Comparison of ENCODE assay signal across 15 cellular contexts in the genomic region with DNA sequence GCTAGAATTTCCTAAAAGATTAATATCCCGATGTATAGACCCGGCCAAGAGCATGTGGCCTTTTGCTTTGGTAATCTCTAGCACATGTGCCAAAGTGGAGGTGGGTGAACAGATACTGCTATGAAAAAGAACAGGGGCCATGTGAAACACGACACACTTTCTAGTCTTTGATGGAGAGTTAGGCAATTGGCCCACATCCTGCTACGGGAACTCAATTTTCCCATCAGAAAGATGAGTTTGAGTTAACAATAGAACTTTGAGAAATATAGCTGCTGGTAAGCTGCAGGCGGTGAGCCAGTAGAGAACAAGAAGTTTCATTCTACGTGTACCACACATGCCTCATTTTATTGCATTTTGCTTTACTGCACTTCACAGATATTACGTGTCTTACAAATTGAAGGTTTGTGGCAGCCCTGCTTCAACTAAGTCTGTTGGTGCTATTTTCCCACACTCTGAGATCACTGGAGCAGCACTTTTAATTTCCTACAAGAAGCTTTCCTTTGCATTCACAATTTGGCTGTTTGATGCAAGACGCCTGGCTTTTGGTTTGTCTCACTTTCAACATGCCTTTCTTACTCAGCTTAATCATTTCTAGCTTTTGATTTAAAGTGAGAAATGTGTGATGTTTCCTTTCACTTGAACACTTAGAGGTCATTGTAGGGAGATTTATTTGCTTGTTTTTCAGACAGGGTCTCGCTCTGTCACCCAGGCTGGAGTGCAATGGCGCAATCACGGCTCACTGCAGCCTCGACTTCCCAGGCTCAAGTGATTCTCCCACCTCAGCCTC. TPM values are rescaled to one million over a fixed set of nuclear protein-coding genes. Genes with fewer than 3 reads are reported as not detected.
DNase-seq lines count a peak whose midpoint lies in the region; ATAC-seq and TF ChIP-seq lines count a peak whose summit lies in the region.
"Had no signal": no experiment of that assay in that cellular context is flagged by ENCODE, and none has a peak within 500 bp of the region (broad histone marks: within the 10 kb centered on the region; RNA-seq: fewer than 3 reads in every experiment).

No MANE protein-coding gene starts in this region.

- H3K4me3 Mint-ChIP-seq in brain, result peak overlapping the region in 1 of 5 experiments; percentile 28

- peak overlapping the region in 3 of 5 experiments; percentile 13 to 79 (median 75) for H3K27ac Mint-ChIP-seq in brain

- DNase-seq in GM10266 (ENCODE audit: extremely low spot score) (peak; percentile 62), GM19238 (ENCODE audit: insufficient read length, low spot score) (peak; percentile 32), NCI-H446 (lab: John Stamatoyannopoulos, UW) (no peak), pons (ENCODE audit: low spot score) (no peak), mesenteric fat pad (ENCODE audit: low spot score) (no peak)
- DNase-seq in central memory CD4-positive, alpha-beta T cell, result no peak
- DNase-seq: aorta; CD4-positive, alpha-beta memory T cell; NK-92 treated with Interleukin-12 subunit alpha and Interleukin-12 subunit beta, amount 100 ng/mL, for 24 hours; ovary; T1000 had no signal

- H3K4me1 Mint-ChIP-seq in brain, result peaks cover 31% of the 10 kb centered on the region

- peaks cover 17% of the 10 kb centered on the region for H3K27me3 Mint-ChIP-seq in brain
- H3K27me3 Mint-ChIP-seq: CD4-positive, alpha-beta memory T cell had no signal

- ATAC-seq in HG03196 (IDR thresholded peaks at IDR 0.05; ENCODE audit: unreplicated experiment), result peak; percentile 46

- TF ChIP-seq CTCF in GM10266 (IDR thresholded peaks at IDR 0.05; ENCODE audit: control insufficient read depth, insufficient read depth, low read depth, missing control alignments) (no peak), brain (conservative IDR thresholded peaks at IDR 0.05) (no peak)

- peaks cover 0 to 9% (median 0%) of the 10 kb centered on the region in 5 experiments for H3K9me3 Mint-ChIP-seq in brain
- H3K9me3 Mint-ChIP-seq: CD4-positive, alpha-beta memory T cell had no signal

- no peaks in the 10 kb centered on the region for H3K36me3 Mint-ChIP-seq in brain

RNA-seq across cellular contexts. Expression of gene HTR6, which starts 46.3 kb away (rescaled TPM):
- 0.48 TPM for polyA plus RNA-seq in brain (ENCODE audit: insufficient read depth, low read depth, low replicate concordance)
- total RNA-seq in mesenteric fat pad, result not detected
- total RNA-seq: endothelial cell of umbilical vein, M059J, ovary had no signal
- polyA plus RNA-seq: aorta, endothelial cell of umbilical vein, ovary had no signal

Comparison
In these comparisons a context has a peak if more than half of its experiments do, and no peak if none do; other contexts are left out.
1. DNase-seq: peak in GM10266 (single experiment) and GM19238 (single experiment); none in NCI-H446 (0 of 2), pons (single experiment), central memory CD4-positive, alpha-beta T cell (single experiment) and mesenteric fat pad (single experiment).